ENCODE assay signal across 8 cellular contexts in the genomic region with DNA sequence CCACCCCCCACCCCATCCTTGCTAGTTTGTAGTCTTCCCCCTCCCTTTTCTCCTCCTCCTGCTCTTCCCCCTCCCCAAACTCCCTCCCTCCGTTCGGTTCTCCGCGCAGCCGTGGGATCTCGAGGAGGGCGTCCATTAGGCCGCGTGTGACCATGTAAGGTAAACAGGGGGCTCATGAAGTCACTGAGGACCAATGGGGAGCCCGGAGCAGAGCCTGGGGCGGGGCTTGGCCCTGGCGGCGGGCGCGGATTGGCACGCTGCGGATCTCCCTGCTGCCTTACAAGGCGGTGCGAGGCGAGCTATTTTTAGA. TPM values are rescaled to one million over a fixed set of nuclear protein-coding genes. Genes with fewer than 3 reads are reported as not detected.
DNase-seq lines count a peak whose midpoint lies in the region; ATAC-seq and TF ChIP-seq lines count a peak whose summit lies in the region.

No MANE protein-coding gene starts in this region.

- H3K27me3 ChIP-seq in HAP-1 (ENCODE audit: low read depth) (no peaks in the 10 kb centered on the region), MG63 (no peaks in the 10 kb centered on the region), SJSA1 (replicated peaks) (no peaks in the 10 kb centered on the region), foreskin keratinocyte (no peaks in the 10 kb centered on the region), neural cell (ENCODE audit: insufficient read depth, low read depth, low read length) (no peaks in the 10 kb centered on the region)

- H3K9me3 ChIP-seq in HAP-1 (no peaks in the 10 kb centered on the region), MG63 (no peaks in the 10 kb centered on the region), SJSA1 (replicated peaks) (no peaks in the 10 kb centered on the region), neural cell (ENCODE audit: low read length) (peaks cover 3% of the 10 kb centered on the region)

- peaks cover 24% of the 10 kb centered on the region for H3F3A ChIP-seq in neural cell (ENCODE audit: insufficient read depth, low read length, poor library complexity, severe bottlenecking)

- H3K4me3 ChIP-seq in HAP-1 (peak overlapping the region; percentile 66), MG63 (peak overlapping the region; percentile 74), SJSA1 (peak overlapping the region; percentile 68), neural cell (ENCODE audit: low read length) (peak overlapping the region; percentile 80)

- intact Hi-C loops in activated naive CD4-positive, alpha-beta T cell treated with anti-CD3 and anti-CD28 coated beads for 36 hours (cut with micrococcal nuclease), result loop anchor here (1.0 to 10.0 kb wide), 13 partner anchors 43 to 859 kb away; a partner anchor contains a TSS

- CTCF ChIA-PET in activated naive CD4-positive, alpha-beta T cell treated with anti-CD3 and anti-CD28 coated beads for 36 hours (lab: Charles Lee), result interaction anchor here (1.0 to 2.1 kb wide), 5 partner anchors 10 to 117 kb away, joined by 3 to 11 read pairs (median 4); no protein-coding TSS in a partner anchor

- H3K27ac ChIP-seq in SJSA1 (peak overlapping the region; percentile 100), foreskin keratinocyte (peak overlapping the region; percentile 97), neural cell (ENCODE audit: low read length) (peak overlapping the region; percentile 100)

- peaks cover 6% of the 10 kb centered on the region for H3K36me3 Mint-ChIP-seq in activated naive CD4-positive, alpha-beta T cell treated with anti-CD3 and anti-CD28 coated beads for 36 hours (ENCODE audit: low read depth)
- H3K36me3 Mint-ChIP-seq in stimulated activated naive CD8-positive, alpha-beta T cell treated with anti-CD3 and anti-CD28 coated beads, Interleukin-15, Interleukin-2, amounts not matched to agents 100 ng/mL and 50 ng/mL, for 24 hours (ENCODE audit: low read depth), result peaks cover 3% of the 10 kb centered on the region

- peak overlapping the region; percentile 100 for H3K9ac ChIP-seq in neural cell (ENCODE audit: low read length)

- no peak for TF ChIP-seq EP300 in neural cell (conservative IDR thresholded peaks at IDR 0.05; ENCODE audit: poor library complexity, severe bottlenecking)

- in situ Hi-C loops in HAP-1 (cut with MboI; ENCODE audit: low sequenced_read_pairs), result loop anchor here (10.0 to 25.0 kb wide), 2 partner anchors 181 to 296 kb away; no protein-coding TSS in a partner anchor

- H3K36me3 ChIP-seq in HAP-1 (replicated peaks) (no peaks in the 10 kb centered on the region), MG63 (0 out of 2 replicates have a peak, but pooled peaks cover 2% of the 10 kb centered on the region), SJSA1 (peaks cover 4% of the 10 kb centered on the region), neural cell (ENCODE audit: insufficient read depth, low read length) (no peaks in the 10 kb centered on the region)

- TF ChIP-seq RAD21 in neural cell (conservative IDR thresholded peaks at IDR 0.05), result no peak

- peak overlapping the region; percentile 96 for H3K27ac Mint-ChIP-seq in activated naive CD4-positive, alpha-beta T cell treated with anti-CD3 and anti-CD28 coated beads for 36 hours
- peak overlapping the region; percentile 96 for H3K27ac Mint-ChIP-seq in stimulated activated naive CD8-positive, alpha-beta T cell treated with anti-CD3 and anti-CD28 coated beads, Interleukin-15, Interleukin-2, amounts not matched to agents 100 ng/mL and 50 ng/mL, for 24 hours

- no peaks in the 10 kb centered on the region for H4K20me1 ChIP-seq in neural cell (ENCODE audit: insufficient read depth)

- H3K4me1 ChIP-seq in HAP-1 (peaks cover 29% of the 10 kb centered on the region), SJSA1 (replicated peaks) (peaks cover 39% of the 10 kb centered on the region), foreskin keratinocyte (peaks cover 21% of the 10 kb centered on the region)

- H3K9me2 ChIP-seq in neural cell (ENCODE audit: insufficient read depth, low read length), result no peaks in the 10 kb centered on the region

- peak; percentile 88 for ATAC-seq in foreskin keratinocyte

- H3K27me3 Mint-ChIP-seq in activated naive CD4-positive, alpha-beta T cell treated with anti-CD3 and anti-CD28 coated beads for 36 hours (ENCODE audit: low read depth), result no peaks in the 10 kb centered on the region
- H3K27me3 Mint-ChIP-seq in stimulated activated naive CD8-positive, alpha-beta T cell treated with anti-CD3 and anti-CD28 coated beads, Interleukin-15, Interleukin-2, amounts not matched to agents 100 ng/mL and 50 ng/mL, for 24 hours, result no peaks in the 10 kb centered on the region

- H3K79me2 ChIP-seq in neural cell (replicated peaks; ENCODE audit: insufficient read depth, low read length), result peaks cover 58% of the 10 kb centered on the region

- H3K4me3 Mint-ChIP-seq in activated naive CD4-positive, alpha-beta T cell treated with anti-CD3 and anti-CD28 coated beads for 36 hours, result peak overlapping the region; percentile 95
- peak overlapping the region; percentile 92 for H3K4me3 Mint-ChIP-seq in stimulated activated naive CD8-positive, alpha-beta T cell treated with anti-CD3 and anti-CD28 coated beads, Interleukin-15, Interleukin-2, amounts not matched to agents 100 ng/mL and 50 ng/mL, for 24 hours

- no peaks in the 10 kb centered on the region for H3K9me3 Mint-ChIP-seq in activated naive CD4-positive, alpha-beta T cell treated with anti-CD3 and anti-CD28 coated beads for 36 hours
- H3K9me3 Mint-ChIP-seq in stimulated activated naive CD8-positive, alpha-beta T cell treated with anti-CD3 and anti-CD28 coated beads, Interleukin-15, Interleukin-2, amounts not matched to agents 100 ng/mL and 50 ng/mL, for 24 hours, result no peaks in the 10 kb centered on the region

- H2AFZ ChIP-seq in neural cell (ENCODE audit: low read depth, low read length), result no peak overlapping the region

- DNase-seq in EH (ENCODE audit: low read depth) (peak; percentile 100), HAP-1 (ENCODE audit: low spot score in 2 of 2) (peak; percentile 98), MG63 (peak; percentile 99), SJSA1 (ENCODE audit: low read depth in 1 of 2, low spot score in 2 of 2) (peak; percentile 99), foreskin keratinocyte (peak; percentile 99)
- peak; percentile 98 for DNase-seq in activated naive CD4-positive, alpha-beta T cell treated with anti-CD3 and anti-CD28 coated beads for 36 hours

- H3K4me2 ChIP-seq in neural cell (ENCODE audit: low read length), result no peak overlapping the region

- H3K4me1 Mint-ChIP-seq in activated naive CD4-positive, alpha-beta T cell treated with anti-CD3 and anti-CD28 coated beads for 36 hours (ENCODE audit: low read depth), result peaks cover 43% of the 10 kb centered on the region
- peaks cover 55% of the 10 kb centered on the region for H3K4me1 Mint-ChIP-seq in stimulated activated naive CD8-positive, alpha-beta T cell treated with anti-CD3 and anti-CD28 coated beads, Interleukin-15, Interleukin-2, amounts not matched to agents 100 ng/mL and 50 ng/mL, for 24 hours (ENCODE audit: low read depth)

- TF ChIP-seq CTCF in foreskin keratinocyte (conservative IDR thresholded peaks at IDR 0.05), result no peak
- no peak for TF ChIP-seq CTCF in neural cell (IDR thresholded peaks at IDR 0.05; ENCODE audit: poor library complexity, severe bottlenecking)

TF ChIP-seq in neural cell, 6 proteins besides CTCF, POLR2A, EP300 and RAD21:
- TF ChIP-seq EZH2 (IDR thresholded peaks at IDR 0.05; ENCODE audit: borderline replicate concordance, insufficient read depth, low read length, poor library complexity, severe bottlenecking), result no peak
- TF ChIP-seq SMC3 (conservative IDR thresholded peaks at IDR 0.05; ENCODE audit: poor library complexity), result no peak
- TF ChIP-seq TAF1 (IDR thresholded peaks at IDR 0.05; ENCODE audit: low read depth), result no peak
- TF ChIP-seq MXI1 (conservative IDR thresholded peaks at IDR 0.05; ENCODE audit: poor library complexity, severe bottlenecking), result no peak
- TF ChIP-seq, protein P1, sequence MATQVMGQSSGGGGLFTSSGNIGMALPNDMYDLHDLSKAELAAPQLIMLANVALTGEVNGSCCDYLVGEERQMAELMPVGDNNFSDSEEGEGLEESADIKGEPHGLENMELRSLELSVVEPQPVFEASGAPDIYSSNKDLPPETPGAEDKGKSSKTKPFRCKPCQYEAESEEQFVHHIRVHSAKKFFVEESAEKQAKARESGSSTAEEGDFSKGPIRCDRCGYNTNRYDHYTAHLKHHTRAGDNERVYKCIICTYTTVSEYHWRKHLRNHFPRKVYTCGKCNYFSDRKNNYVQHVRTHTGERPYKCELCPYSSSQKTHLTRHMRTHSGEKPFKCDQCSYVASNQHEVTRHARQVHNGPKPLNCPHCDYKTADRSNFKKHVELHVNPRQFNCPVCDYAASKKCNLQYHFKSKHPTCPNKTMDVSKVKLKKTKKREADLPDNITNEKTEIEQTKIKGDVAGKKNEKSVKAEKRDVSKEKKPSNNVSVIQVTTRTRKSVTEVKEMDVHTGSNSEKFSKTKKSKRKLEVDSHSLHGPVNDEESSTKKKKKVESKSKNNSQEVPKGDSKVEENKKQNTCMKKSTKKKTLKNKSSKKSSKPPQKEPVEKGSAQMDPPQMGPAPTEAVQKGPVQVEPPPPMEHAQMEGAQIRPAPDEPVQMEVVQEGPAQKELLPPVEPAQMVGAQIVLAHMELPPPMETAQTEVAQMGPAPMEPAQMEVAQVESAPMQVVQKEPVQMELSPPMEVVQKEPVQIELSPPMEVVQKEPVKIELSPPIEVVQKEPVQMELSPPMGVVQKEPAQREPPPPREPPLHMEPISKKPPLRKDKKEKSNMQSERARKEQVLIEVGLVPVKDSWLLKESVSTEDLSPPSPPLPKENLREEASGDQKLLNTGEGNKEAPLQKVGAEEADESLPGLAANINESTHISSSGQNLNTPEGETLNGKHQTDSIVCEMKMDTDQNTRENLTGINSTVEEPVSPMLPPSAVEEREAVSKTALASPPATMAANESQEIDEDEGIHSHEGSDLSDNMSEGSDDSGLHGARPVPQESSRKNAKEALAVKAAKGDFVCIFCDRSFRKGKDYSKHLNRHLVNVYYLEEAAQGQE (IDR thresholded peaks at IDR 0.05; ENCODE audit: borderline replicate concordance), result no peak
- TF ChIP-seq POLR2AphosphoS5 (IDR thresholded peaks at IDR 0.05), result no peak

RNA-seq across cellular contexts. Expression of a gene that starts 0.2 kb away (rescaled TPM):
- total RNA-seq in MG63 (2014; rRNA removed; shearing (Covaris generic); ENCODE audit: low replicate concordance), result 6.0 and 7.2 TPM in 2 replicates
- total RNA-seq in SJSA1 (2014; rRNA removed; shearing (Covaris generic)), result 6.8 and 13.1 TPM in 2 replicates
- 10 to 100 TPM; 30.1 to 32.2 TPM for total RNA-seq in activated naive CD4-positive, alpha-beta T cell treated with anti-CD3 and anti-CD28 coated beads for 36 hours
- 32.3 and 40.6 TPM in 2 replicates for total RNA-seq in foreskin keratinocyte
- polyA plus RNA-seq in foreskin keratinocyte (6.3 and 6.7 TPM in 2 replicates), neural cell (28.1 and 31.5 TPM in 2 replicates)
- 102 and 141 TPM in 2 replicates for polyA minus RNA-seq in neural cell

Comparison
In these comparisons a context has a peak if more than half of its experiments do, and no peak if none do; other contexts are left out.
1. Peak in every context shown above with its lines: DNase-seq, ATAC-seq, H3K4me3 ChIP-seq and H3K27ac ChIP-seq.